ENCODE assay signal across 16 cellular contexts in genomic region chr15:45585069-45585468, GRCh38. TPM values are rescaled to one million over a fixed set of nuclear protein-coding genes. Genes with fewer than 3 reads are reported as not detected.
A peak's percentile ranks its signal among the peaks of the same experiment; 100 is the strongest.
DNase-seq lines count a peak whose midpoint lies in the region; ATAC-seq and TF ChIP-seq lines count a peak whose summit lies in the region.
"Had no signal": no experiment of that assay in that cellular context is flagged by ENCODE, and none has a peak within 500 bp of the region (broad histone marks: within the 10 kb centered on the region; RNA-seq: fewer than 3 reads in every experiment).

No MANE protein-coding gene starts in this region.

- H3K27me3 ChIP-seq in CD4-positive, alpha-beta T cell (ENCODE audit: control insufficient read depth, insufficient read depth, low read length), result no peaks in the 10 kb centered on the region
- H3K27me3 ChIP-seq: Peyer's patch had no signal

- ATAC-seq in CD4-positive, alpha-beta T cell (ENCODE audit: poor library complexity), result no peak
- no peak for ATAC-seq in stimulated activated memory B cell treated with anti-CD40 and anti-IgM and Interleukin-4, amounts not matched to agents 10 μg/mL and 1 μg/mL and 100 μg/mL, for 72 hours
- ATAC-seq in HG02759 (IDR thresholded peaks at IDR 0.05; ENCODE audit: unreplicated experiment) (no peak), left ventricle myocardium superior (no peak)
- ATAC-seq: CD8-positive, alpha-beta T cell had no signal

- H2AFZ ChIP-seq in OCI-LY7 (ENCODE audit: low read length), result no peak overlapping the region

- peaks cover 39% of the 10 kb centered on the region for H3K79me2 ChIP-seq in OCI-LY7 (ENCODE audit: insufficient read depth, low read depth, low read length)

- intact Hi-C loops in CD4-positive, alpha-beta T cell (cut with DNase I, micrococcal nuclease), result loop anchor here (5.0 to 10.0 kb wide), 3 partner anchors 60 to 420 kb away; partner anchors contain the start of gene SLC30A4 (in 1 of the 2)
- intact Hi-C loops in OCI-LY7 (cut with micrococcal nuclease; ENCODE audit: unreplicated experiment) (loop anchor here (5.0 kb wide), 1 partner anchor 383 kb away; no protein-coding TSS in a partner anchor), left ventricle myocardium superior (cut with micrococcal nuclease) (no loop called here)

- H3K9me3 Mint-ChIP-seq in CD4-positive, alpha-beta T cell, result no peaks in the 10 kb centered on the region
- H3K9me3 Mint-ChIP-seq in mesothelial cell of epicardium (no peaks in the 10 kb centered on the region), chondrocyte (ENCODE audit: low read depth) (no peaks in the 10 kb centered on the region)
- H3K9me3 Mint-ChIP-seq in stimulated activated memory B cell treated with anti-CD40 and anti-IgM and Interleukin-4, amounts not matched to agents 10 μg/mL and 1 μg/mL and 100 μg/mL, for 72 hours, result no peaks in the 10 kb centered on the region
- H3K9me3 Mint-ChIP-seq: CD8-positive, alpha-beta T cell had no signal

- no peaks in the 10 kb centered on the region for H3K27me3 Mint-ChIP-seq in CD4-positive, alpha-beta T cell
- H3K27me3 Mint-ChIP-seq in mesothelial cell of epicardium (ENCODE audit: low read depth) (no peaks in the 10 kb centered on the region), chondrocyte (ENCODE audit: low read depth) (no peaks in the 10 kb centered on the region)
- no peaks in the 10 kb centered on the region for H3K27me3 Mint-ChIP-seq in stimulated activated memory B cell treated with anti-CD40 and anti-IgM and Interleukin-4, amounts not matched to agents 10 μg/mL and 1 μg/mL and 100 μg/mL, for 72 hours

- H3K4me3 ChIP-seq in OCI-LY7 (ENCODE audit: low read depth, low read length, poor library complexity, severe bottlenecking), result peak overlapping the region; percentile 96
- H3K4me3 ChIP-seq: Peyer's patch had no signal

- peaks cover 40% of the 10 kb centered on the region for H3K4me1 Mint-ChIP-seq in CD4-positive, alpha-beta T cell (ENCODE audit: low read depth)
- H3K4me1 Mint-ChIP-seq in mesothelial cell of epicardium (peaks cover 43% of the 10 kb centered on the region), chondrocyte (ENCODE audit: low read depth) (peaks cover 32% of the 10 kb centered on the region)
- H3K4me1 Mint-ChIP-seq in stimulated activated memory B cell treated with anti-CD40 and anti-IgM and Interleukin-4, amounts not matched to agents 10 μg/mL and 1 μg/mL and 100 μg/mL, for 72 hours, result peaks cover 40% of the 10 kb centered on the region

- peak overlapping the region; percentile 100 for H3K27ac Mint-ChIP-seq in CD4-positive, alpha-beta T cell
- H3K27ac Mint-ChIP-seq in mesothelial cell of epicardium, result peak overlapping the region; percentile 100
- H3K27ac Mint-ChIP-seq in stimulated activated memory B cell treated with anti-CD40 and anti-IgM and Interleukin-4, amounts not matched to agents 10 μg/mL and 1 μg/mL and 100 μg/mL, for 72 hours, result peak overlapping the region; percentile 98
- H3K27ac Mint-ChIP-seq in chondrocyte (ENCODE audit: unreplicated experiment), result no peak overlapping the region

- peaks cover 22% of the 10 kb centered on the region for H3K36me3 Mint-ChIP-seq in CD4-positive, alpha-beta T cell (ENCODE audit: low read depth)
- H3K36me3 Mint-ChIP-seq in mesothelial cell of epicardium (no peaks in the 10 kb centered on the region), chondrocyte (ENCODE audit: low read depth) (no peaks in the 10 kb centered on the region)
- H3K36me3 Mint-ChIP-seq in stimulated activated memory B cell treated with anti-CD40 and anti-IgM and Interleukin-4, amounts not matched to agents 10 μg/mL and 1 μg/mL and 100 μg/mL, for 72 hours, result peaks cover 12% of the 10 kb centered on the region

- peaks cover 11% of the 10 kb centered on the region for H4K20me1 ChIP-seq in OCI-LY7 (ENCODE audit: insufficient read depth, low read length)

- POLR2A ChIA-PET in CD4-positive, alpha-beta T cell (lab: Charles Lee), result no interaction called here
- POLR2A ChIA-PET in OCI-LY7 (lab: Charles Lee), result interaction anchor here (0.6 to 3.4 kb wide), 3 partner anchors 17 to 36 kb away, joined by 3 to 25 read pairs (median 4); no protein-coding TSS in a partner anchor

- H3K9me2 ChIP-seq in OCI-LY7 (ENCODE audit: insufficient read depth, low read length), result no peaks in the 10 kb centered on the region

- H3K4me3 Mint-ChIP-seq in CD4-positive, alpha-beta T cell, result peak overlapping the region; percentile 30
- H3K4me3 Mint-ChIP-seq in mesothelial cell of epicardium (no peak overlapping the region), chondrocyte (ENCODE audit: unreplicated experiment) (no peak overlapping the region)
- no peak overlapping the region for H3K4me3 Mint-ChIP-seq in stimulated activated memory B cell treated with anti-CD40 and anti-IgM and Interleukin-4, amounts not matched to agents 10 μg/mL and 1 μg/mL and 100 μg/mL, for 72 hours

- no peaks in the 10 kb centered on the region for H3K9me3 ChIP-seq in CD4-positive, alpha-beta T cell (ENCODE audit: control insufficient read depth, low read length)
- H3K9me3 ChIP-seq in OCI-LY7 (ENCODE audit: low read length), result no peaks in the 10 kb centered on the region
- H3K9me3 ChIP-seq: Peyer's patch had no signal

- no peak overlapping the region for H3K27ac ChIP-seq in CD4-positive, alpha-beta T cell (ENCODE audit: low read depth, low read length)
- H3K27ac ChIP-seq in OCI-LY7 (ENCODE audit: low read depth, low read length, poor library complexity, severe bottlenecking), result no peak overlapping the region
- H3K27ac ChIP-seq: KMS-11, Peyer's patch had no signal

- TF ChIP-seq CTCF in CD4-positive, alpha-beta T cell (IDR thresholded peaks at IDR 0.05), result no peak
- no peak for TF ChIP-seq CTCF in OCI-LY7 (conservative IDR thresholded peaks at IDR 0.05; ENCODE audit: low read length)
- no peak for TF ChIP-seq CTCF in mesothelial cell of epicardium (IDR thresholded peaks at IDR 0.05; ENCODE audit: unreplicated experiment)
- no peak for TF ChIP-seq CTCF in chondrocyte (IDR thresholded peaks at IDR 0.05)

- no peak for DNase-seq in CD4-positive, alpha-beta T cell
- DNase-seq in OCI-LY7 (ENCODE audit: low spot score) (no peak), mesothelial cell of epicardium (ENCODE audit: low spot score in 2 of 2, unreplicated experiment in 2 of 2) (no peak), chondrocyte (ENCODE audit: low spot score) (no peak), left ventricle myocardium superior (no peak)
- DNase-seq: AML-193; CD8-positive, alpha-beta T cell; NCI-H1105 treated with DMSO at 0.1 percent for 48 hours; NCI-H187; NCI-H446; NCI-H774; Peyer's patch; Right ventricle myocardium superior had no signal

- CTCF ChIA-PET in CD4-positive, alpha-beta T cell (lab: Charles Lee), result no interaction called here
- CTCF ChIA-PET in OCI-LY7 (lab: Charles Lee; ENCODE audit: unreplicated experiment), result no interaction called here

- H3K4me1 ChIP-seq in OCI-LY7 (ENCODE audit: insufficient read depth, low read length, poor library complexity, severe bottlenecking), result peaks cover 24% of the 10 kb centered on the region

- H3K4me2 ChIP-seq in OCI-LY7 (ENCODE audit: low read length), result no peak overlapping the region; the same call in 1 of the 2 replicates

- H3K36me3 ChIP-seq in OCI-LY7 (ENCODE audit: insufficient read depth, low read length), result no peaks in the 10 kb centered on the region
- H3K36me3 ChIP-seq: Peyer's patch had no signal

- no TSS peak for BruUV-seq in OCI-LY7 (replicated peaks; lab: Mats Ljungman, UMichigan)

RNA-seq across cellular contexts. Expression of gene BLOC1S6, which starts 2.1 kb away (rescaled TPM):
- 10 to 100 TPM; 68.5 TPM for total RNA-seq in CD4-positive, alpha-beta T cell
- total RNA-seq in OCI-LY7 (2014; rRNA removed; shearing (Covaris generic)), result 50.2 and 74.7 TPM in 2 replicates
- total RNA-seq in OCI-LY7 (2022) (79.0 and 85.1 TPM in 2 replicates), mesothelial cell of epicardium (41.7 to 44.3 TPM (median 43.6 TPM) in 3 replicates), chondrocyte (49.2 to 51.4 TPM (median 50.9 TPM) in 3 replicates), left ventricle myocardium superior (23.6 TPM)

RNA-seq across cellular contexts. Expression of gene SQOR, which starts 49.8 kb away (rescaled TPM):
- total RNA-seq in CD4-positive, alpha-beta T cell, result 10 to 100 TPM; 14.0 to 16.9 TPM
- 0.23 and 1.8 TPM in 2 replicates for total RNA-seq in OCI-LY7 (2014; rRNA removed; shearing (Covaris generic))
- total RNA-seq in OCI-LY7 (2022) (0.42 and 0.89 TPM in 2 replicates), mesothelial cell of epicardium (0.86 to 0.94 TPM in 2 of 3 replicates, not detected in the other), chondrocyte (8.9 to 10.9 TPM (median 10.5 TPM) in 3 replicates), left ventricle myocardium superior (19.2 TPM)
